27 cellular contexts compared by ENCODE assay signal in genomic region chr12:76706761-76707160, GRCh38.
"Had no signal": no experiment of that assay in that cellular context is flagged by ENCODE, and none has a peak within 500 bp of the region (broad histone marks: within the 10 kb centered on the region; RNA-seq: fewer than 3 reads in every experiment).

No MANE protein-coding gene starts in this region.

- H3K4me3 Mint-ChIP-seq: activated CD4-positive, alpha-beta memory T cell treated with anti-CD3 and anti-CD28 coated beads for 36 hours; activated CD4-positive, alpha-beta T cell treated with anti-CD3 and anti-CD28 coated beads, Interleukin-2, amount 10 ng/mL, durations not matched to agents 24 days and 14 days; activated naive CD4-positive, alpha-beta T cell treated with anti-CD3 and anti-CD28 coated beads, Interleukin-2, amount 10 ng/mL, durations not matched to agents 7 days and 5 days; activated naive CD8-positive, alpha-beta T cell treated with anti-CD3 and anti-CD28 coated beads, Interleukin-2, amount 10 ng/mL, durations not matched to agents 7 days and 5 days; activated T-cell treated with anti-CD3 and anti-CD28 coated beads, Interleukin-2, amount 50 U/mL, for 24 hours; endodermal cell; mesothelial cell of epicardium; naive B cell had no signal

- H3K9ac ChIP-seq: parathyroid adenoma had no signal

- H3K27ac Mint-ChIP-seq: activated CD4-positive, alpha-beta memory T cell treated with anti-CD3 and anti-CD28 coated beads for 36 hours; activated CD4-positive, alpha-beta T cell treated with anti-CD3 and anti-CD28 coated beads, Interleukin-2, amount 10 ng/mL, durations not matched to agents 24 days and 14 days; activated naive CD4-positive, alpha-beta T cell treated with anti-CD3 and anti-CD28 coated beads, Interleukin-2, amount 10 ng/mL, durations not matched to agents 7 days and 5 days; activated naive CD8-positive, alpha-beta T cell treated with anti-CD3 and anti-CD28 coated beads, Interleukin-2, amount 10 ng/mL, durations not matched to agents 7 days and 5 days; activated T-cell treated with anti-CD3 and anti-CD28 coated beads, Interleukin-2, amount 50 U/mL, for 24 hours; endodermal cell; naive B cell had no signal

- H3K4me1 Mint-ChIP-seq: activated naive CD4-positive, alpha-beta T cell treated with anti-CD3 and anti-CD28 coated beads, Interleukin-2, amount 10 ng/mL, durations not matched to agents 7 days and 5 days had no signal

- H3K27ac ChIP-seq: esophagus muscularis mucosa, gastrocnemius medialis, hepatocyte, parathyroid adenoma, psoas muscle, right atrium auricular region, testis, transverse colon had no signal

- H3K36me3 ChIP-seq: esophagus muscularis mucosa, gastrocnemius medialis, right atrium auricular region, transverse colon had no signal

- H3K9me3 ChIP-seq: esophagus muscularis mucosa, gastrocnemius medialis, psoas muscle, right atrium auricular region, testis, transverse colon had no signal

- H3K9me3 Mint-ChIP-seq: activated CD4-positive, alpha-beta memory T cell treated with anti-CD3 and anti-CD28 coated beads for 36 hours; activated CD4-positive, alpha-beta T cell treated with anti-CD3 and anti-CD28 coated beads, Interleukin-2, amount 10 ng/mL, durations not matched to agents 24 days and 14 days; activated naive CD4-positive, alpha-beta T cell treated with anti-CD3 and anti-CD28 coated beads, Interleukin-2, amount 10 ng/mL, durations not matched to agents 7 days and 5 days; activated naive CD8-positive, alpha-beta T cell treated with anti-CD3 and anti-CD28 coated beads, Interleukin-2, amount 10 ng/mL, durations not matched to agents 7 days and 5 days; activated T-cell treated with anti-CD3 and anti-CD28 coated beads, Interleukin-2, amount 50 U/mL, for 24 hours; endodermal cell; mesothelial cell of epicardium; naive B cell had no signal

- H3K27me3 ChIP-seq: esophagus muscularis mucosa, gastrocnemius medialis, hepatocyte, right atrium auricular region, testis, transverse colon had no signal

- H2AFZ ChIP-seq: hepatocyte, parathyroid adenoma had no signal

- H3K4me2 ChIP-seq: hepatocyte had no signal

- H3K79me2 ChIP-seq: hepatocyte, parathyroid adenoma had no signal

- H3K27me3 Mint-ChIP-seq: activated CD4-positive, alpha-beta memory T cell treated with anti-CD3 and anti-CD28 coated beads for 36 hours had no signal

- H3K4me1 ChIP-seq: gastrocnemius medialis, parathyroid adenoma, psoas muscle, right atrium auricular region, testis had no signal

- ATAC-seq: gastrocnemius medialis; left colon; psoas muscle; stimulated activated naive CD8-positive, alpha-beta T cell treated with anti-CD3 and anti-CD28 coated beads, Interleukin-15, Interleukin-2, amounts not matched to agents 100 U/mL and 50 U/mL, for 24 hours had no signal

- DNase-seq: activated CD4-positive, alpha-beta memory T cell treated with anti-CD3 and anti-CD28 coated beads for 36 hours; activated CD4-positive, alpha-beta T cell treated with anti-CD3 and anti-CD28 coated beads, Interleukin-2, amount 10 ng/mL, durations not matched to agents 24 days and 14 days; activated CD4-positive, CD25-positive, alpha-beta regulatory T cell treated with anti-CD3 and anti-CD28 coated beads, Interleukin-2, amount 50 U/mL, for 72 hours; activated CD8-positive, alpha-beta memory T cell treated with anti-CD3 and anti-CD28 coated beads, Interleukin-2, amount 50 U/mL, for 48 hours; activated gamma-delta T cell; activated naive CD8-positive, alpha-beta T cell treated with anti-CD3 and anti-CD28 coated beads, Interleukin-2, amount 10 ng/mL, durations not matched to agents 7 days and 5 days; activated T-cell treated with anti-CD3 and anti-CD28 coated beads, Interleukin-2, amount 50 U/mL, for 24 hours; amniotic stem cell; caudate nucleus; cortex of kidney; endodermal cell; gastrocnemius medialis; kidney; left colon; naive B cell; nucleus accumbens; psoas muscle; stimulated activated CD4-positive, alpha-beta T cell treated with anti-CD3 and anti-CD28 coated beads, Interleukin-2, amount 100 ng/mL, for 48 hours; stimulated activated naive CD8-positive, alpha-beta T cell treated with anti-CD3 and anti-CD28 coated beads, Interleukin-15, Interleukin-2, amounts not matched to agents 100 U/mL and 50 U/mL, for 24 hours; testis; transverse colon had no signal

- H3K4me3 ChIP-seq: esophagus muscularis mucosa, gastrocnemius medialis, hepatocyte, psoas muscle, right atrium auricular region, testis, transverse colon had no signal

- H3K36me3 Mint-ChIP-seq: activated CD4-positive, alpha-beta memory T cell treated with anti-CD3 and anti-CD28 coated beads for 36 hours; activated naive CD4-positive, alpha-beta T cell treated with anti-CD3 and anti-CD28 coated beads, Interleukin-2, amount 10 ng/mL, durations not matched to agents 7 days and 5 days; activated naive CD8-positive, alpha-beta T cell treated with anti-CD3 and anti-CD28 coated beads, Interleukin-2, amount 10 ng/mL, durations not matched to agents 7 days and 5 days; mesothelial cell of epicardium; naive B cell had no signal
